13 cellular contexts compared by ENCODE assay signal in genomic region chr5:169875091-169875727, GRCh38.
A peak's percentile ranks its signal among the peaks of the same experiment; 100 is the strongest.
DNase-seq lines count a peak whose midpoint lies in the region; ATAC-seq and TF ChIP-seq lines count a peak whose summit lies in the region.
"Had no signal": no experiment of that assay in that cellular context is flagged by ENCODE, and none has a peak within 500 bp of the region (broad histone marks: within the 10 kb centered on the region; RNA-seq: fewer than 3 reads in every experiment).

No MANE protein-coding gene starts in this region.

- TF ChIP-seq POLR2A in heart left ventricle (IDR thresholded peaks at IDR 0.05): no peak

- TF ChIP-seq CTCF in heart left ventricle (IDR thresholded peaks at IDR 0.05): no peak

- peak overlapping the region in 2 of 12 donors; percentile 42 to 68 for H3K27ac ChIP-seq in heart left ventricle

- H3K4me1 ChIP-seq in heart left ventricle: peaks cover 0 to 57% (median 0%) of the 10 kb centered on the region in 12 donors

- no peaks in the 10 kb centered on the region for H3K9me3 ChIP-seq in heart left ventricle

- WGBS in heart left ventricle, 4 donors: 69 to 78% (median 78%) methylated on average over 8 of the region's 8 CpGs

- H3K4me3 ChIP-seq in heart left ventricle: no peak overlapping the region

- H3K27me3 ChIP-seq in heart left ventricle: no peaks in the 10 kb centered on the region

- DNase-seq in GF-D8 (lab: John Stamatoyannopoulos, UW): peak; percentile 45
- peak; percentile 80 for DNase-seq in SIG-M5 treated with dmso at 0.1 percent for 504 hours (lab: John Stamatoyannopoulos, UW; ENCODE audit: unreplicated experiment)
- DNase-seq in heart left ventricle: no peak
- DNase-seq in renal cortical epithelial cell (ENCODE audit: low read depth): peak; percentile 11
- no peak for DNase-seq in H4 (ENCODE audit: low spot score)
- DNase-seq: activated CD4-positive, alpha-beta T cell treated with anti-CD3 and anti-CD28 coated beads, Interleukin-2, amount 50 U/mL, for 1 hour; activated gamma-delta T cell; NCI-H1694 treated with DMSO at 0.1 percent for 48 hours; posterior cingulate gyrus; stimulated activated naive CD4-positive, alpha-beta T cell had no signal

- peak in 3 of 4 donors; percentile 53 to 75 (median 74) for ATAC-seq in heart left ventricle
- no peak for ATAC-seq in HG02885 (IDR thresholded peaks at IDR 0.05; ENCODE audit: poor library complexity, unreplicated experiment)
- no peak for ATAC-seq in HG02763 (IDR thresholded peaks at IDR 0.05; ENCODE audit: unreplicated experiment)
- ATAC-seq in GM21381 (IDR thresholded peaks at IDR 0.05; ENCODE audit: unreplicated experiment): no peak

- no peaks in the 10 kb centered on the region for H3K36me3 ChIP-seq in heart left ventricle

- intact Hi-C loops in heart left ventricle (cut with DNase I): no loop called here

Comparison
In these comparisons a context has a peak if more than half of its experiments do, and no peak if none do; other contexts are left out.
1. DNase-seq: peak in GF-D8 (single experiment), SIG-M5 treated with dmso at 0.1 percent for 504 hours (single experiment) and renal cortical epithelial cell (single experiment); none in heart left ventricle (0 of 5) and H4 (single experiment).
2. ATAC-seq: peak in heart left ventricle (3 of 4); none in HG02885 (single experiment), HG02763 (single experiment) and GM21381 (single experiment).